16 cellular contexts compared by ENCODE assay signal in genomic region chr12:117202556-117202955, GRCh38. TPM values are rescaled to one million over a fixed set of nuclear protein-coding genes. Genes with fewer than 3 reads are reported as not detected.
DNase-seq lines count a peak whose midpoint lies in the region; FAIRE-seq and TF ChIP-seq lines count a peak whose summit lies in the region.
"Had no signal": no experiment of that assay in that cellular context is flagged by ENCODE, and none has a peak within 500 bp of the region (broad histone marks: within the 10 kb centered on the region; RNA-seq: fewer than 3 reads in every experiment).

No MANE protein-coding gene starts in this region.

- H3K36me3 ChIP-seq in bronchial epithelial cell (ENCODE audit: control insufficient read depth, insufficient read depth, low read length), result no peaks in the 10 kb centered on the region
- no peaks in the 10 kb centered on the region for H3K36me3 ChIP-seq in left ventricle myocardium inferior

- intact Hi-C loops in posterior vena cava (cut with DNase I), result no loop called here
- intact Hi-C loops in left ventricle myocardium inferior (cut with micrococcal nuclease), result no loop called here

- no peak overlapping the region for H3K27ac ChIP-seq in left ventricle myocardium inferior (replicated peaks)
- H3K27ac ChIP-seq: GM23248, HL-60 had no signal

- peak; percentile 80 for FAIRE-seq in bronchial epithelial cell (lab: Jason Lieb, UNC)

- H3K9me3 ChIP-seq in left ventricle myocardium inferior (replicated peaks), result no peaks in the 10 kb centered on the region

- TF ChIP-seq CTCF in bronchial epithelial cell (IDR thresholded peaks at IDR 0.05; ENCODE audit: insufficient read depth, low read length, severe bottlenecking) (no peak), left ventricle myocardium inferior (IDR thresholded peaks at IDR 0.05; ENCODE audit: borderline replicate concordance) (no peak)

- DNase-seq in NCI-H82 (lab: John Stamatoyannopoulos, UW), result peak; percentile 42
- DNase-seq in NCI-H82 treated with DMSO at 0.1 percent for 48 hours (lab: John Stamatoyannopoulos, UW; ENCODE audit: unreplicated experiment), result no peak
- DNase-seq in bronchial epithelial cell (ENCODE audit: low read depth), result no peak
- DNase-seq in posterior vena cava (ENCODE audit: low spot score), result peak; percentile 14
- DNase-seq in left ventricle myocardium inferior, result no peak
- DNase-seq in T-helper 1 cell, result no peak
- DNase-seq in amygdala (lab: John Stamatoyannopoulos, UW), result no peak
- DNase-seq: 8988T; AML-193; C1 segment of cervical spinal cord; Calu3; CD4-positive, alpha-beta T cell; DMS 273 treated with DMSO at 0.1 percent for 48 hours; GM23248; H7 had no signal

- no peaks in the 10 kb centered on the region for H3K27me3 ChIP-seq in bronchial epithelial cell (ENCODE audit: control insufficient read depth, insufficient read depth, low read length)
- peaks cover 85% of the 10 kb centered on the region for H3K27me3 ChIP-seq in left ventricle myocardium inferior (ENCODE audit: low read depth)

- no peak overlapping the region for H3K4me3 ChIP-seq in bronchial epithelial cell (ENCODE audit: low read depth, low read length)
- no peak overlapping the region for H3K4me3 ChIP-seq in left ventricle myocardium inferior
- H3K4me3 ChIP-seq: GM23248 had no signal

- no peaks in the 10 kb centered on the region for H3K4me1 ChIP-seq in left ventricle myocardium inferior

RNA-seq across cellular contexts. Expression of gene FBXO21, which starts 12.3 kb away (rescaled TPM):
- total RNA-seq in bronchial epithelial cell, result 52.7 and 117 TPM in 2 replicates
- total RNA-seq in posterior vena cava, result 10 to 100 TPM; 25.8 to 28.4 TPM
- total RNA-seq in left ventricle myocardium inferior, result 52.3 TPM

Comparison
In these comparisons a context has a peak if more than half of its experiments do, and no peak if none do; other contexts are left out.
1. DNase-seq: peak in NCI-H82 (single experiment) and posterior vena cava (single experiment); none in NCI-H82 treated with DMSO at 0.1 percent for 48 hours (single experiment), bronchial epithelial cell (single experiment), left ventricle myocardium inferior (single experiment), T-helper 1 cell (0 of 5) and amygdala (0 of 56).